ENCODE assay signal across 10 cellular contexts in the genomic region with DNA sequence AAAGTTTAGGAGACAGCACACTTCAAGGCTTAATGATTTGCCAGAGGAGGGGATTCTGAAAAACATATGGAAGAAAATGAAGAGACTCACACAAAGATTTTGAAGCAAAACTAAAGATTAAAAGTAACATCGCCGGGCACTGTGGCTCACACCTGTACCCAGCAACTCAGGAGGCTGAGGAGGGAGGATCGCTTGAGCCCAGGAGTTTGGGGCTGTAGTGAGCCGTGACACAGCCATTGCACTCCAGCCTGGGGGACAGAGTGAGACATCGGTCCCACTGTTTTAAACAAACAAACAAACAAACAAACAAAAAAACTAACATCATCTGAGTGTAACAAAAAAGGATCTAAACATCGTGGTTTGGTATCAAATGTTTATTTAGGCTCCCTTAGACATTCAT. TPM values are rescaled to one million over a fixed set of nuclear protein-coding genes. Genes with fewer than 3 reads are reported as not detected.
DNase-seq lines count a peak whose midpoint lies in the region; ATAC-seq and TF ChIP-seq lines count a peak whose summit lies in the region.
"Had no signal": no experiment of that assay in that cellular context is flagged by ENCODE, and none has a peak within 500 bp of the region (broad histone marks: within the 10 kb centered on the region; RNA-seq: fewer than 3 reads in every experiment).

No MANE protein-coding gene starts in this region.

- TF ChIP-seq CTCF in WTC11 (IDR thresholded peaks at IDR 0.05) (no peak), hepatocyte (IDR thresholded peaks at IDR 0.05; ENCODE audit: poor library complexity) (no peak), thoracic aorta (IDR thresholded peaks at IDR 0.05) (no peak), tibial artery (IDR thresholded peaks at IDR 0.05) (no peak)

- H3K4me1 ChIP-seq in hepatocyte (ENCODE audit: insufficient read depth) (peaks cover 35% of the 10 kb centered on the region), thoracic aorta (ENCODE audit: control insufficient read depth in 1 of 2, low read depth in 2 of 2) (peaks cover 37 to 68% of the 10 kb centered on the region in 2 donors), tibial artery (peaks cover 0 to 63% (median 33%) of the 10 kb centered on the region in 4 donors)

- H3K27me3 ChIP-seq in hepatocyte (no peaks in the 10 kb centered on the region), thoracic aorta (replicated peaks; ENCODE audit: insufficient read depth) (no peaks in the 10 kb centered on the region), tibial artery (no peaks in the 10 kb centered on the region)
- H3K27me3 ChIP-seq: left lung had no signal

- H3K36me3 Mint-ChIP-seq in activated T-cell treated with anti-CD3 and anti-CD28 coated beads, Interleukin-2, amount 50 U/mL, for 72 hours (ENCODE audit: insufficient read depth in 2 of 2): peaks cover 5 to 16% of the 10 kb centered on the region in 2 donors
- H3K36me3 Mint-ChIP-seq in WTC11: peaks cover 3% of the 10 kb centered on the region

- H3K27ac Mint-ChIP-seq in activated T-cell treated with anti-CD3 and anti-CD28 coated beads, Interleukin-2, amount 50 U/mL, for 72 hours: peak overlapping the region; percentile 74
- H3K27ac Mint-ChIP-seq in WTC11: peak overlapping the region; percentile 27; the same call in 1 of the 2 replicates

- DNase-seq in activated T-cell treated with anti-CD3 and anti-CD28 coated beads, Interleukin-2, amount 50 U/mL, for 72 hours: no peak
- DNase-seq in activated T-cell treated with anti-CD3 and anti-CD28 coated beads, Interleukin-2, amount 50 U/mL, for 1 hour: no peak
- no peak for DNase-seq in WTC11 (ENCODE audit: low spot score)
- no peak for DNase-seq in hepatocyte (ENCODE audit: low spot score)
- DNase-seq in thoracic aorta (ENCODE audit: low spot score): no peak
- no peak for DNase-seq in DMS53 treated with DMSO at 0.1 percent for 48 hours (lab: John Stamatoyannopoulos, UW; ENCODE audit: unreplicated experiment)
- DNase-seq in tibial artery: no peak
- DNase-seq: cerebellar nuclear complex, left lung had no signal

- peak overlapping the region; percentile 43 for H3K27ac ChIP-seq in hepatocyte
- H3K27ac ChIP-seq in thoracic aorta: peak overlapping the region in 1 of 2 donors; percentile 28
- peak overlapping the region in 1 of 2 donors; percentile 41 for H3K27ac ChIP-seq in tibial artery
- H3K27ac ChIP-seq: left lung had no signal

- H3K4me3 Mint-ChIP-seq in activated T-cell treated with anti-CD3 and anti-CD28 coated beads, Interleukin-2, amount 50 U/mL, for 72 hours: peak overlapping the region; percentile 8 to 38
- peak overlapping the region; percentile 41 for H3K4me3 Mint-ChIP-seq in WTC11

- H3K4me3 ChIP-seq in hepatocyte: no peak overlapping the region
- H3K4me3 ChIP-seq in thoracic aorta: peak overlapping the region; percentile 77
- peak overlapping the region in 1 of 2 donors; percentile 3 for H3K4me3 ChIP-seq in tibial artery

- H3K9me3 Mint-ChIP-seq in activated T-cell treated with anti-CD3 and anti-CD28 coated beads, Interleukin-2, amount 50 U/mL, for 72 hours: no peaks in the 10 kb centered on the region
- 0 out of 2 replicates have a peak, but pooled peaks cover 3% of the 10 kb centered on the region for H3K9me3 Mint-ChIP-seq in WTC11

- CTCF ChIA-PET in WTC11 (lab: Charles Lee): no interaction called here

- H2AFZ ChIP-seq in hepatocyte: no peak overlapping the region

- H3K36me3 ChIP-seq in hepatocyte (replicated peaks; ENCODE audit: insufficient read depth, low read depth): no peaks in the 10 kb centered on the region
- no peaks in the 10 kb centered on the region for H3K36me3 ChIP-seq in thoracic aorta
- no peaks in the 10 kb centered on the region for H3K36me3 ChIP-seq in tibial artery

- no peak for ATAC-seq in activated T-cell treated with anti-CD3 and anti-CD28 coated beads, Interleukin-2, amount 50 U/mL, for 72 hours (replicated peaks in 1 of 2)
- no peak for ATAC-seq in WTC11
- no peak for ATAC-seq in thoracic aorta (ENCODE audit: insufficient number of reproducible peaks, low FRiP score, low read depth)
- no peak for ATAC-seq in GM21515 (IDR thresholded peaks at IDR 0.05; ENCODE audit: unreplicated experiment)
- ATAC-seq: left lung had no signal

- POLR2A ChIA-PET in WTC11 (lab: Charles Lee): no interaction called here

- peaks cover 70% of the 10 kb centered on the region for H3K4me1 Mint-ChIP-seq in activated T-cell treated with anti-CD3 and anti-CD28 coated beads, Interleukin-2, amount 50 U/mL, for 72 hours (ENCODE audit: low read depth)
- peaks cover 41% of the 10 kb centered on the region for H3K4me1 Mint-ChIP-seq in WTC11

- no peaks in the 10 kb centered on the region for H3K9me2 ChIP-seq in hepatocyte (replicated peaks; ENCODE audit: insufficient read depth)

- peak overlapping the region; percentile 77 for H3K4me2 ChIP-seq in hepatocyte

- no peaks in the 10 kb centered on the region for H3K27me3 Mint-ChIP-seq in activated T-cell treated with anti-CD3 and anti-CD28 coated beads, Interleukin-2, amount 50 U/mL, for 72 hours (ENCODE audit: low read depth)
- H3K27me3 Mint-ChIP-seq in WTC11 (ENCODE audit: low read depth): peaks cover 3% of the 10 kb centered on the region; the same call in 1 of the 2 replicates

- WGBS in hepatocyte (ENCODE audit: low lambda C conversion rate, missing lambda C conversion rate): 83% methylated on average over 6 of the region's 6 CpGs

- H4K20me1 ChIP-seq in hepatocyte (ENCODE audit: insufficient read depth, poor library complexity, severe bottlenecking): peaks cover 63% of the 10 kb centered on the region

- H3K9me3 ChIP-seq in hepatocyte (ENCODE audit: low read depth) (no peaks in the 10 kb centered on the region), thoracic aorta (no peaks in the 10 kb centered on the region), tibial artery (no peaks in the 10 kb centered on the region)
- H3K9me3 ChIP-seq: left lung had no signal

- peaks cover 74% of the 10 kb centered on the region for H3K79me2 ChIP-seq in hepatocyte

- intact Hi-C loops in tibial artery (cut with DNase I; ENCODE audit: low total_unique reads): no loop called here

TF ChIP-seq in WTC11, 78 proteins besides CTCF, POLR2A, EP300 and RAD21:
- TF ChIP-seq TP53 (CRISPR knock-in tag; IDR thresholded peaks at IDR 0.05) (no peak), JAZF1 (CRISPR knock-in tag; IDR thresholded peaks at IDR 0.05) (no peak)
- TF ChIP-seq, protein P1, sequence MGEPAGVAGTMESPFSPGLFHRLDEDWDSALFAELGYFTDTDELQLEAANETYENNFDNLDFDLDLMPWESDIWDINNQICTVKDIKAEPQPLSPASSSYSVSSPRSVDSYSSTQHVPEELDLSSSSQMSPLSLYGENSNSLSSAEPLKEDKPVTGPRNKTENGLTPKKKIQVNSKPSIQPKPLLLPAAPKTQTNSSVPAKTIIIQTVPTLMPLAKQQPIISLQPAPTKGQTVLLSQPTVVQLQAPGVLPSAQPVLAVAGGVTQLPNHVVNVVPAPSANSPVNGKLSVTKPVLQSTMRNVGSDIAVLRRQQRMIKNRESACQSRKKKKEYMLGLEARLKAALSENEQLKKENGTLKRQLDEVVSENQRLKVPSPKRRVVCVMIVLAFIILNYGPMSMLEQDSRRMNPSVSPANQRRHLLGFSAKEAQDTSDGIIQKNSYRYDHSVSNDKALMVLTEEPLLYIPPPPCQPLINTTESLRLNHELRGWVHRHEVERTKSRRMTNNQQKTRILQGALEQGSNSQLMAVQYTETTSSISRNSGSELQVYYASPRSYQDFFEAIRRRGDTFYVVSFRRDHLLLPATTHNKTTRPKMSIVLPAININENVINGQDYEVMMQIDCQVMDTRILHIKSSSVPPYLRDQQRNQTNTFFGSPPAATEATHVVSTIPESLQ (CRISPR knock-in tag; IDR thresholded peaks at IDR 0.05): no peak
- TF ChIP-seq, protein P2, sequence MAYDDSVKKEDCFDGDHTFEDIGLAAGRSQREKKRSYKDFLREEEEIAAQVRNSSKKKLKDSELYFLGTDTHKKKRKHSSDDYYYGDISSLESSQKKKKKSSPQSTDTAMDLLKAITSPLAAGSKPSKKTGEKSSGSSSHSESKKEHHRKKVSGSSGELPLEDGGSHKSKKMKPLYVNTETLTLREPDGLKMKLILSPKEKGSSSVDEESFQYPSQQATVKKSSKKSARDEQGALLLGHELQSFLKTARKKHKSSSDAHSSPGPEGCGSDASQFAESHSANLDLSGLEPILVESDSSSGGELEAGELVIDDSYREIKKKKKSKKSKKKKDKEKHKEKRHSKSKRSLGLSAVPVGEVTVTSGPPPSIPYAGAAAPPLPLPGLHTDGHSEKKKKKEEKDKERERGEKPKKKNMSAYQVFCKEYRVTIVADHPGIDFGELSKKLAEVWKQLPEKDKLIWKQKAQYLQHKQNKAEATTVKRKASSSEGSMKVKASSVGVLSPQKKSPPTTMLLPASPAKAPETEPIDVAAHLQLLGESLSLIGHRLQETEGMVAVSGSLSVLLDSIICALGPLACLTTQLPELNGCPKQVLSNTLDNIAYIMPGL (CRISPR knock-in tag; IDR thresholded peaks at IDR 0.05): no peak

RNA-seq across cellular contexts. Expression of a gene that starts 2.5 kb away (rescaled TPM):
- 10 to 100 TPM; 64.9 to 88.0 TPM for total RNA-seq in activated T-cell treated with anti-CD3 and anti-CD28 coated beads, Interleukin-2, amount 50 U/mL, for 72 hours
- 79.4 to 84.3 TPM (median 79.9 TPM) in 3 replicates for total RNA-seq in WTC11 (2021)
- total RNA-seq in hepatocyte: 327 and 351 TPM in 2 replicates
- polyA plus RNA-seq in hepatocyte: 525 and 530 TPM in 2 replicates
- 100 to 1,000 TPM; 105 to 123 TPM for total RNA-seq in thoracic aorta

RNA-seq across cellular contexts. Expression of a gene that starts 33.7 kb away (rescaled TPM):
- total RNA-seq in activated T-cell treated with anti-CD3 and anti-CD28 coated beads, Interleukin-2, amount 50 U/mL, for 72 hours: 10 to 100 TPM; 12.9 to 17.9 TPM
- total RNA-seq in WTC11 (2021) (32.7 to 38.7 TPM (median 33.6 TPM) in 3 replicates), hepatocyte (17.5 and 21.8 TPM in 2 replicates), thoracic aorta (10 to 100 TPM; 16.5 to 28.6 TPM)
- 14.3 and 22.2 TPM in 2 replicates for polyA plus RNA-seq in hepatocyte
